Comparison of ENCODE assay signal across 13 cellular contexts in genomic region chr6:25342784-25343183, GRCh38.
DNase-seq lines count a peak whose midpoint lies in the region; ATAC-seq and TF ChIP-seq lines count a peak whose summit lies in the region.
"Had no signal": no experiment of that assay in that cellular context is flagged by ENCODE, and none has a peak within 500 bp of the region (broad histone marks: within the 10 kb centered on the region; RNA-seq: fewer than 3 reads in every experiment).

No MANE protein-coding gene starts in this region.

- DNase-seq in A673 (ENCODE audit: low spot score) (peak; percentile 87), H9 (no peak), SK-N-SH (peak; percentile 33), fibroblast of lung (ENCODE audit: low read depth in 2 of 2) (peak; percentile 23 to 54), NCI-H2227 treated with DMSO at 0.1 percent for 48 hours (lab: John Stamatoyannopoulos, UW) (no peak), G401 (ENCODE audit: low spot score) (no peak)
- no peak for DNase-seq in activated T-helper 1 cell treated with anti-CD3 and anti-CD28 coated beads, Interleukin-12 subunit alpha, Interleukin-12 subunit beta, Interleukin-2, Interleukin-4 antibody, amounts not matched to agents 30 ng/mL and 10 ng/mL and 1 ng/mL, durations not matched to agents 14 hours and 24 hours and 36 hours (ENCODE audit: low spot score)
- DNase-seq: activated B cell treated with CpG ODN at 0.5 μM for 24 hours; activated T-cell treated with anti-CD3 and anti-CD28 coated beads, Interleukin-2, amount 50 U/mL, for 72 hours; Right ventricle myocardium superior had no signal

- no peak overlapping the region for H3K18ac ChIP-seq in H9 (ENCODE audit: insufficient read length, low read depth, low read length)

- H4K91ac ChIP-seq in H9 (ENCODE audit: insufficient read length, low read depth, low read length): no peak overlapping the region

- no peak overlapping the region for H2BK20ac ChIP-seq in H9 (ENCODE audit: low read depth, low read length, poor library complexity, severe bottlenecking)

- H3K27ac ChIP-seq in A673 (ENCODE audit: low read depth, low read length, poor library complexity, severe bottlenecking) (peak overlapping the region; percentile 64), H9 (ENCODE audit: insufficient read length, low read depth, low read length) (no peak overlapping the region), SK-N-SH (ENCODE audit: low read depth in 2 of 2, low read length in 1 of 2) (peak overlapping the region in 1 of 2 experiments; percentile 39; a peak in 1 of 4 replicates), fibroblast of lung (ENCODE audit: insufficient read depth, low read length) (no peak overlapping the region)
- H3K27ac ChIP-seq: parathyroid adenoma had no signal

- H3K23me2 ChIP-seq in H9 (ENCODE audit: insufficient read length, low read depth, low read length, poor library complexity, severe bottlenecking): no peaks in the 10 kb centered on the region

- no CpG with 5 or more reads among the region's 4 CpGs for WGBS in H9 (ENCODE audit: extremely low coverage, insufficient read length, low lambda C conversion rate)
- 18% methylated on average over 4 of the region's 4 CpGs for WGBS in SK-N-SH (ENCODE audit: low lambda C conversion rate)

- H3K79me2 ChIP-seq in H9 (ENCODE audit: insufficient read depth, low read length): peaks cover 12% of the 10 kb centered on the region; the same call in 1 of the 2 replicates
- no peaks in the 10 kb centered on the region for H3K79me2 ChIP-seq in SK-N-SH (ENCODE audit: insufficient read depth)
- H3K79me2 ChIP-seq in fibroblast of lung (ENCODE audit: control insufficient read depth, insufficient read depth, low read length): no peaks in the 10 kb centered on the region

- no peaks in the 10 kb centered on the region for H3K9me3 Mint-ChIP-seq in H9
- no peaks in the 10 kb centered on the region for H3K9me3 Mint-ChIP-seq in activated T-helper 1 cell treated with anti-CD3 and anti-CD28 coated beads, Interleukin-12 subunit alpha, Interleukin-12 subunit beta, Interleukin-2, Interleukin-4 antibody, amounts not matched to agents 30 ng/mL and 10 ng/mL and 1 ng/mL, durations not matched to agents 14 hours and 24 hours and 36 hours
- H3K9me3 Mint-ChIP-seq: activated B cell treated with CpG ODN at 0.5 μM for 24 hours; activated T-cell treated with anti-CD3 and anti-CD28 coated beads, Interleukin-2, amount 50 U/mL, for 72 hours had no signal

- H3K36me3 ChIP-seq in A673 (ENCODE audit: insufficient read depth, low read length, poor library complexity, severe bottlenecking) (no peaks in the 10 kb centered on the region), SK-N-SH (replicated peaks in 1 of 2; ENCODE audit: control insufficient read depth in 1 of 2, insufficient read depth in 2 of 2, low read length in 1 of 2) (no peaks in the 10 kb centered on the region), fibroblast of lung (ENCODE audit: control insufficient read depth, insufficient read depth, low read length) (no peaks in the 10 kb centered on the region)

- no peak overlapping the region for H2BK120ac ChIP-seq in H9 (ENCODE audit: low read depth, low read length, poor library complexity, severe bottlenecking)

- no peaks in the 10 kb centered on the region for H3K9me2 ChIP-seq in SK-N-SH

- H3K4me1 ChIP-seq in A673 (ENCODE audit: insufficient read depth, low read length, poor library complexity, severe bottlenecking): peaks cover 33% of the 10 kb centered on the region
- peaks cover 16% of the 10 kb centered on the region for H3K4me1 ChIP-seq in H9 (ENCODE audit: insufficient read depth, low read length)
- H3K4me1 ChIP-seq in SK-N-SH (ENCODE audit: control insufficient read depth in 1 of 2, insufficient read depth in 2 of 2, low read depth in 1 of 2, low read length in 1 of 2): peaks cover 8 to 11% of the 10 kb centered on the region in 2 experiments; a peak in 3 of 4 replicates
- no peaks in the 10 kb centered on the region for H3K4me1 ChIP-seq in fibroblast of lung (ENCODE audit: control insufficient read depth, extremely low read depth, insufficient read depth, low read length)

- no peak for TF ChIP-seq CTCF in A673 (conservative IDR thresholded peaks at IDR 0.05; ENCODE audit: low read depth, low read length)
- TF ChIP-seq CTCF in H9 (conservative IDR thresholded peaks at IDR 0.05): no peak
- no peak for TF ChIP-seq CTCF in SK-N-SH (IDR thresholded peaks at IDR 0.05)
- TF ChIP-seq CTCF in fibroblast of lung (conservative IDR thresholded peaks at IDR 0.05 in 1 of 2, IDR thresholded peaks at IDR 0.05 in 1 of 2; ENCODE audit: low read depth in 1 of 2, low read length in 2 of 2): no peak

- no peak overlapping the region for H3K4me2 ChIP-seq in H9 (ENCODE audit: insufficient read depth, insufficient read length, low read length)
- H3K4me2 ChIP-seq in SK-N-SH: no peak overlapping the region; the same call in 1 of the 2 replicates
- no peak overlapping the region for H3K4me2 ChIP-seq in fibroblast of lung (ENCODE audit: extremely low read depth, insufficient read depth, low read length)

- no peak overlapping the region for H4K5ac ChIP-seq in H9 (ENCODE audit: insufficient read length, low read depth, low read length)

- CTCF ChIA-PET in A673 (lab: Charles Lee) (no interaction called here), SK-N-SH (lab: Yijun Ruan, JAX) (no interaction called here)

- H4K20me1 ChIP-seq in H9 (ENCODE audit: control insufficient read depth, insufficient read depth, insufficient read length) (no peaks in the 10 kb centered on the region), SK-N-SH (ENCODE audit: insufficient read depth) (no peaks in the 10 kb centered on the region), fibroblast of lung (ENCODE audit: control insufficient read depth, extremely low read depth, insufficient read depth, low read length) (no peaks in the 10 kb centered on the region)

- no peak overlapping the region for H4K8ac ChIP-seq in H9 (replicated peaks; ENCODE audit: insufficient read length, low read depth, low read length)

- H3K4me3 ChIP-seq in A673 (ENCODE audit: low read depth, low read length, poor library complexity, severe bottlenecking): no peak overlapping the region
- no peak overlapping the region for H3K4me3 ChIP-seq in SK-N-SH (ENCODE audit: low read depth in 2 of 2, low read length in 1 of 2)
- H3K4me3 ChIP-seq in fibroblast of lung (replicated peaks in 1 of 4; ENCODE audit: control extremely low read depth in 1 of 4, insufficient read depth in 1 of 4, low read depth in 3 of 4, low read length in 4 of 4): no peak overlapping the region

- H3K27me3 ChIP-seq in A673 (replicated peaks; ENCODE audit: insufficient read depth, low read depth, low read length, poor library complexity) (no peaks in the 10 kb centered on the region), H9 (ENCODE audit: insufficient read depth, low read length) (no peaks in the 10 kb centered on the region), SK-N-SH (ENCODE audit: insufficient read depth) (no peaks in the 10 kb centered on the region), fibroblast of lung (ENCODE audit: control insufficient read depth, insufficient read depth, low read length) (no peaks in the 10 kb centered on the region)

- in situ Hi-C loops in G401 (cut with HindIII; ENCODE audit: low sequenced_read_pairs): no loop called here

- peak; percentile 28 to 75; a peak in 1 of 4 replicates for TF ChIP-seq EP300 in SK-N-SH (IDR thresholded peaks at IDR 0.05; ENCODE audit: borderline replicate concordance in 1 of 2, low read depth in 1 of 2, low read length in 1 of 2)

- H3K36me3 Mint-ChIP-seq in H9 (ENCODE audit: insufficient read depth in 1 of 3, low read depth in 3 of 3): no peaks in the 10 kb centered on the region
- H3K36me3 Mint-ChIP-seq in activated T-helper 1 cell treated with anti-CD3 and anti-CD28 coated beads, Interleukin-12 subunit alpha, Interleukin-12 subunit beta, Interleukin-2, Interleukin-4 antibody, amounts not matched to agents 30 ng/mL and 10 ng/mL and 1 ng/mL, durations not matched to agents 14 hours and 24 hours and 36 hours (ENCODE audit: low read depth): no peaks in the 10 kb centered on the region

- no peaks in the 10 kb centered on the region for H3F3A ChIP-seq in SK-N-SH (replicated peaks; ENCODE audit: insufficient read depth)

- H2BK12ac ChIP-seq in H9 (ENCODE audit: insufficient read length, low read depth, low read length): no peak overlapping the region

- no peak overlapping the region for H2BK15ac ChIP-seq in H9 (ENCODE audit: low read depth, low read length)

- no peak overlapping the region for H3K56ac ChIP-seq in H9 (ENCODE audit: insufficient read length, low read depth, low read length)

- no peak overlapping the region for H2AFZ ChIP-seq in H9 (ENCODE audit: low read length)
- H2AFZ ChIP-seq in SK-N-SH (ENCODE audit: low read depth): no peak overlapping the region
- H2AFZ ChIP-seq in fibroblast of lung (ENCODE audit: low read length): no peak overlapping the region
- H2AFZ ChIP-seq: parathyroid adenoma had no signal

- H3K79me1 ChIP-seq in H9 (ENCODE audit: insufficient read depth, low read depth, low read length, poor library complexity, severe bottlenecking): peaks cover 7% of the 10 kb centered on the region

- H3T11ph ChIP-seq in H9 (ENCODE audit: low read length): no peak overlapping the region

- H3K27ac Mint-ChIP-seq in H9: peak overlapping the region in 2 of 3 experiments; percentile 64 to 72; a peak in 1 of 7 replicates
- H3K27ac Mint-ChIP-seq in activated T-helper 1 cell treated with anti-CD3 and anti-CD28 coated beads, Interleukin-12 subunit alpha, Interleukin-12 subunit beta, Interleukin-2, Interleukin-4 antibody, amounts not matched to agents 30 ng/mL and 10 ng/mL and 1 ng/mL, durations not matched to agents 14 hours and 24 hours and 36 hours: no peak overlapping the region
- H3K27ac Mint-ChIP-seq: activated B cell treated with CpG ODN at 0.5 μM for 24 hours; activated T-cell treated with anti-CD3 and anti-CD28 coated beads, Interleukin-2, amount 50 U/mL, for 72 hours; B cell had no signal

- H3K9ac ChIP-seq in H9 (ENCODE audit: extremely low read depth, insufficient read length, low read length): no peak overlapping the region
- H3K9ac ChIP-seq in SK-N-SH: no peak overlapping the region
- H3K9ac ChIP-seq in fibroblast of lung (ENCODE audit: insufficient read depth, low read length): no peak overlapping the region
- H3K9ac ChIP-seq: parathyroid adenoma had no signal

- H3K4me3 Mint-ChIP-seq in H9: no peak overlapping the region
- no peak overlapping the region for H3K4me3 Mint-ChIP-seq in activated T-helper 1 cell treated with anti-CD3 and anti-CD28 coated beads, Interleukin-12 subunit alpha, Interleukin-12 subunit beta, Interleukin-2, Interleukin-4 antibody, amounts not matched to agents 30 ng/mL and 10 ng/mL and 1 ng/mL, durations not matched to agents 14 hours and 24 hours and 36 hours
- H3K4me3 Mint-ChIP-seq: activated B cell treated with CpG ODN at 0.5 μM for 24 hours; activated T-cell treated with anti-CD3 and anti-CD28 coated beads, Interleukin-2, amount 50 U/mL, for 72 hours; B cell had no signal

- H3K4me1 Mint-ChIP-seq in H9: peaks cover 23 to 35% of the 10 kb centered on the region in 2 experiments
- no peaks in the 10 kb centered on the region for H3K4me1 Mint-ChIP-seq in activated T-helper 1 cell treated with anti-CD3 and anti-CD28 coated beads, Interleukin-12 subunit alpha, Interleukin-12 subunit beta, Interleukin-2, Interleukin-4 antibody, amounts not matched to agents 30 ng/mL and 10 ng/mL and 1 ng/mL, durations not matched to agents 14 hours and 24 hours and 36 hours (ENCODE audit: low read depth)

- no peak for TF ChIP-seq RAD21 in SK-N-SH (IDR thresholded peaks at IDR 0.05; ENCODE audit: low read length)

- no peak overlapping the region for H3K14ac ChIP-seq in H9 (ENCODE audit: insufficient read depth, low read length)

- no peak overlapping the region for H3K4ac ChIP-seq in H9 (ENCODE audit: low read depth, low read length)

- POLR2A ChIA-PET in A673 (lab: Charles Lee; ENCODE audit: low non-redundant PET): no interaction called here
- POLR2A ChIA-PET in SK-N-SH (lab: Yijun Ruan, JAX): no interaction called here

- no peak overlapping the region for H2AK5ac ChIP-seq in H9 (ENCODE audit: insufficient read length, low read length)

- no peak overlapping the region for H3K23ac ChIP-seq in H9 (ENCODE audit: insufficient read length, low read depth, low read length)

- H3K9me3 ChIP-seq in A673 (ENCODE audit: low read depth, low read length, poor library complexity, severe bottlenecking) (no peaks in the 10 kb centered on the region), H9 (ENCODE audit: control insufficient read depth, low read depth, low read length) (no peaks in the 10 kb centered on the region), SK-N-SH (no peaks in the 10 kb centered on the region), fibroblast of lung (ENCODE audit: control insufficient read depth, insufficient read depth, low read depth, low read length) (no peaks in the 10 kb centered on the region)

- no peak for ATAC-seq in HG02759 (IDR thresholded peaks at IDR 0.05; ENCODE audit: unreplicated experiment)
- ATAC-seq: activated T-cell treated with anti-CD3 and anti-CD28 coated beads, Interleukin-2, amount 50 U/mL, for 72 hours had no signal

- no TSS peak for BruUV-seq in A673 (replicated peaks; lab: Mats Ljungman, UMichigan)

- no peak overlapping the region for H2BK5ac ChIP-seq in H9 (ENCODE audit: insufficient read length, low read length)

- H3K27me3 Mint-ChIP-seq in H9 (ENCODE audit: low read depth): no peaks in the 10 kb centered on the region
- no peaks in the 10 kb centered on the region for H3K27me3 Mint-ChIP-seq in activated T-helper 1 cell treated with anti-CD3 and anti-CD28 coated beads, Interleukin-12 subunit alpha, Interleukin-12 subunit beta, Interleukin-2, Interleukin-4 antibody, amounts not matched to agents 30 ng/mL and 10 ng/mL and 1 ng/mL, durations not matched to agents 14 hours and 24 hours and 36 hours (ENCODE audit: insufficient read depth)
- H3K27me3 Mint-ChIP-seq: activated B cell treated with CpG ODN at 0.5 μM for 24 hours had no signal

- intact Hi-C loops in A673 (cut with micrococcal nuclease; ENCODE audit: unreplicated experiment): no loop called here
- intact Hi-C loops in activated T-helper 1 cell treated with anti-CD3 and anti-CD28 coated beads, Interleukin-12 subunit alpha, Interleukin-12 subunit beta, Interleukin-2, Interleukin-4 antibody, amounts not matched to agents 30 ng/mL and 10 ng/mL and 1 ng/mL, durations not matched to agents 14 hours and 24 hours and 36 hours (cut with micrococcal nuclease): no loop called here

Comparison
In these comparisons a context has a peak if more than half of its experiments do, and no peak if none do; other contexts are left out.
1. DNase-seq: peak in A673 (single experiment), SK-N-SH (single experiment) and fibroblast of lung (2 of 2); none in H9 (single experiment), NCI-H2227 treated with DMSO at 0.1 percent for 48 hours (single experiment), activated T-helper 1 cell treated with anti-CD3 and anti-CD28 coated beads, Interleukin-12 subunit alpha, Interleukin-12 subunit beta, Interleukin-2, Interleukin-4 antibody, amounts not matched to agents 30 ng/mL and 10 ng/mL and 1 ng/mL, durations not matched to agents 14 hours and 24 hours and 36 hours (single experiment) and G401 (single experiment).